16 cellular contexts compared by ENCODE assay signal in the genomic region with DNA sequence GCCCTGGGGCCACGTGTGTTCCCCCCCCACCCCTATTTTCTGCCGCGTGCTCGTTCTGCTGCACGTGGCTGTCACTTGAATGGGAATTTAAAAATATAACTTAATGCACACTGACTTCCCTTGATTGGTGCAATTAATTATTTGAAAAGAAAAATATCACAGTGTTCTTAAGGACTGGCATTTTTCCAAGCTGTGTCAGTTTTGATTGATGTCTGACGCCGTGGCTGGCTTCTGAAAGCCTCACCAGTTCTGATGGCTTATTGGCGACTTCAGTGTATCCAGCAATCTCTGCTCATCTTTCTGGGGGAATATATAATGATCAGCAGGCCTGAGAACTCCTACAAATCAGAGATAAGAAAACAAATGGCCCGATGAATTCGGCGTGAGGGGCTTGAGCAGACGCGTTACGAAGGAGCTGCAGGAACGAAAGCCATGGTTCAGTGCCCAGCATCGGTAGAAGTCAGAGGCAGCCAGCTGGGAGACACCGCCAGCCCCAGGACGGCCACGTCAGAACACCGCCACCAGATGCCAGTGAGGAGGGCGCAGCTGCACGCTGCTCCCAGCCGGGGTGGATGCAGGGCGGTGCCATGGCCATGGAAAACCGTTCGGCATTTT.
DNase-seq lines count a peak whose midpoint lies in the region; ATAC-seq, FAIRE-seq and TF ChIP-seq lines count a peak whose summit lies in the region.
"Had no signal": no experiment of that assay in that cellular context is flagged by ENCODE, and none has a peak within 500 bp of the region (broad histone marks: within the 10 kb centered on the region; RNA-seq: fewer than 3 reads in every experiment).

No MANE protein-coding gene starts in this region.

- no peak overlapping the region for H2AK5ac ChIP-seq in H1 (ENCODE audit: low read depth, low read length)

- no peak overlapping the region for H2BK120ac ChIP-seq in H1 (replicated peaks; ENCODE audit: low read depth, low read length)

- peak overlapping the region; percentile 57 for H4K8ac ChIP-seq in H1 (ENCODE audit: extremely low read depth, insufficient read depth, low read length)

- H3K4me1 ChIP-seq in H1 (replicated peaks in 1 of 4; ENCODE audit: control insufficient read depth in 3 of 4, insufficient read depth in 4 of 4, low read length in 3 of 4) (no peaks in the 10 kb centered on the region; a peak in 2 of 7 replicates), psoas muscle (no peaks in the 10 kb centered on the region)
- H3K4me1 ChIP-seq: breast epithelium, parathyroid adenoma had no signal

- no peak overlapping the region for H4K91ac ChIP-seq in H1 (replicated peaks; ENCODE audit: insufficient read length, low read length)

- intact Hi-C loops in psoas muscle (cut with DNase I), result no loop called here

- WGBS in H1 (ENCODE audit: extremely low coverage in 1 of 2, insufficient coverage in 1 of 2, insufficient read length in 1 of 2, insufficient replicate concordance in 2 of 2, low coverage in 1 of 2, low lambda C conversion rate in 2 of 2, missing lambda C conversion rate in 1 of 2), 2 experiments, result 94% methylated on average over 25 of the region's 26 CpGs; no CpG with 5 or more reads in 1 of the 2 experiments
- WGBS in psoas muscle, 3 donors, result 56 to 77% (median 65%) methylated on average over 26 of the region's 26 CpGs

- H4K20me1 ChIP-seq in H1 (replicated peaks in 1 of 2; ENCODE audit: control insufficient read depth in 1 of 2, insufficient read depth in 2 of 2, low read length in 2 of 2), result peaks cover 0 to 7% of the 10 kb centered on the region in 2 experiments

- no peak overlapping the region for H3K23ac ChIP-seq in H1 (ENCODE audit: insufficient read length)

- no peak for TF ChIP-seq CTCF in H1 (IDR thresholded peaks at IDR 0.05; ENCODE audit: control extremely low read depth in 1 of 3, insufficient read depth in 1 of 3, low read depth in 1 of 3, low read length in 3 of 3)
- no peak for TF ChIP-seq CTCF in psoas muscle (IDR thresholded peaks at IDR 0.05)
- TF ChIP-seq CTCF in omental fat pad (IDR thresholded peaks at IDR 0.05), result no peak

- CTCF ChIA-PET in H1 (lab: Charles Lee; ENCODE audit: partially characterized antibody), result interaction anchor here (0.6 to 1.7 kb wide), 7 partner anchors 8 to 73 kb away, joined by 3 to 5 read pairs (median 4); no protein-coding TSS in a partner anchor

- no peak overlapping the region for H4K5ac ChIP-seq in H1 (ENCODE audit: insufficient read length, low read depth, low read length)

- FAIRE-seq in H1 (lab: Jason Lieb, UNC), result no peak

- H2BK12ac ChIP-seq in H1 (ENCODE audit: low read depth, low read length), result no peak overlapping the region

- no peak overlapping the region for H3K56ac ChIP-seq in H1 (replicated peaks; ENCODE audit: insufficient read length, low read depth, low read length)

- no peak for TF ChIP-seq RAD21 in H1 (IDR thresholded peaks at IDR 0.05 in 1 of 2, conservative IDR thresholded peaks at IDR 0.05 in 1 of 2; ENCODE audit: low read depth in 2 of 2, low read length in 2 of 2)

- H3K4me2 ChIP-seq in H1 (ENCODE audit: insufficient read depth in 1 of 2, low read depth in 2 of 2, low read length in 2 of 2), result no peak overlapping the region
- H3K4me2 ChIP-seq: smooth muscle cell had no signal

- H3K27ac ChIP-seq in H1 (ENCODE audit: low read depth, low read length) (no peak overlapping the region), psoas muscle (no peak overlapping the region)
- H3K27ac ChIP-seq: breast epithelium, parathyroid adenoma had no signal

- H3K79me1 ChIP-seq in H1 (ENCODE audit: low read depth, low read length), result no peaks in the 10 kb centered on the region

- no peak for TF ChIP-seq EP300 in H1 (IDR thresholded peaks at IDR 0.05; ENCODE audit: borderline replicate concordance in 1 of 2, low read depth in 2 of 2, low read length in 2 of 2)

- H3K79me2 ChIP-seq in H1 (ENCODE audit: control insufficient read depth in 1 of 2, insufficient read depth in 2 of 2, low read length in 2 of 2), result no peaks in the 10 kb centered on the region

- H3K18ac ChIP-seq in H1 (ENCODE audit: extremely low read depth, low read length), result no peak overlapping the region

- H3K4ac ChIP-seq in H1 (replicated peaks; ENCODE audit: insufficient read length, low read depth, low read length), result no peak overlapping the region

- DNase-seq in NCI-H1417 treated with DMSO at 0.1 percent for 48 hours (lab: John Stamatoyannopoulos, UW) (peak; percentile 92), NCI-H446 treated with DMSO at 0.1 percent for 48 hours (lab: John Stamatoyannopoulos, UW) (peak; percentile 74), H1 (ENCODE audit: low read depth in 1 of 2, low spot score in 2 of 2) (no peak), psoas muscle (peak in 1 of 2 donors; percentile 51), omental fat pad (ENCODE audit: low spot score) (no peak)
- DNase-seq: dermis blood vessel endothelial cell; GF-D8; HFFc6; NCI-H1092; stimulated activated CD4-positive, alpha-beta T cell treated with anti-CD3 and anti-CD28 coated beads, Interleukin-4, amount 100 ng/mL, for 24 hours had no signal

- H3K23me2 ChIP-seq in H1 (ENCODE audit: low read depth, low read length), result no peaks in the 10 kb centered on the region

- no peak overlapping the region for H3K4me3 ChIP-seq in H1 (ENCODE audit: extremely low read depth in 1 of 4, insufficient read depth in 2 of 4, low read depth in 3 of 4, low read length in 4 of 4)
- H3K4me3 ChIP-seq in psoas muscle, result no peak overlapping the region
- H3K4me3 ChIP-seq: breast epithelium, smooth muscle cell had no signal

- H3K36me3 ChIP-seq in H1 (ENCODE audit: control insufficient read depth in 2 of 4, insufficient read depth in 4 of 4, low read length in 3 of 4) (peaks cover 0 to 9% (median 4%) of the 10 kb centered on the region in 4 experiments; a peak in 5 of 8 replicates), psoas muscle (ENCODE audit: insufficient read depth in 1 of 2, low read depth in 1 of 2) (peaks cover 0 to 62% of the 10 kb centered on the region in 2 donors)
- H3K36me3 ChIP-seq: breast epithelium had no signal

- no peak overlapping the region for H2BK20ac ChIP-seq in H1 (ENCODE audit: low read length)

- no peak overlapping the region for H2AFZ ChIP-seq in H1 (ENCODE audit: low read length)
- H2AFZ ChIP-seq: parathyroid adenoma had no signal

- H3K27me3 ChIP-seq in H1 (replicated peaks in 1 of 4; ENCODE audit: control insufficient read depth in 3 of 4, extremely low read depth in 1 of 4, insufficient read depth in 3 of 4, low read length in 3 of 4) (no peaks in the 10 kb centered on the region), psoas muscle (ENCODE audit: insufficient read depth in 3 of 3, low read length in 2 of 3) (no peaks in the 10 kb centered on the region)
- H3K27me3 ChIP-seq: breast epithelium had no signal

- no peak overlapping the region for H2BK15ac ChIP-seq in H1 (ENCODE audit: low read length)

- no peaks in the 10 kb centered on the region for H3K9me3 ChIP-seq in H1 (ENCODE audit: insufficient read depth in 2 of 2, low read depth in 1 of 2, low read length in 1 of 2)
- no peaks in the 10 kb centered on the region for H3K9me3 ChIP-seq in psoas muscle
- H3K9me3 ChIP-seq: breast epithelium had no signal

- no peak overlapping the region for H3K14ac ChIP-seq in H1 (ENCODE audit: insufficient read length)

- ATAC-seq in psoas muscle (peak; percentile 37 to 52 (median 49)), HG03565 (IDR thresholded peaks at IDR 0.05; ENCODE audit: unreplicated experiment) (no peak), omental fat pad (ENCODE audit: low FRiP score) (no peak)
- ATAC-seq in activated CD4-positive, CD25-positive, alpha-beta regulatory T cell treated with anti-CD3 and anti-CD28 coated beads, Interleukin-2, amount 50 U/mL, for 24 hours, result no peak
- ATAC-seq: WTC11 had no signal

- no peak overlapping the region for H2BK5ac ChIP-seq in H1 (ENCODE audit: low read depth, low read length)

- no peak overlapping the region for H3K9ac ChIP-seq in H1 (replicated peaks in 1 of 4; ENCODE audit: extremely low read depth in 1 of 4, low read depth in 3 of 4, low read length in 3 of 4)
- H3K9ac ChIP-seq: parathyroid adenoma had no signal

- POLR2A ChIA-PET in H1 (lab: Charles Lee; ENCODE audit: partially characterized antibody), result no interaction called here

- TF ChIP-seq POLR2A in H1 (IDR thresholded peaks at IDR 0.05; ENCODE audit: control extremely low read depth in 1 of 2, low read depth in 2 of 2, low read length in 2 of 2), result no peak

TF ChIP-seq in H1, 55 proteins besides CTCF, POLR2A, EP300 and RAD21:
- TF ChIP-seq CHD2 (IDR thresholded peaks at IDR 0.05; ENCODE audit: low read length) (no peak), EZH2 (IDR thresholded peaks at IDR 0.05; ENCODE audit: low read depth, low read length, severe bottlenecking) (no peak), CBX8 (IDR thresholded peaks at IDR 0.05; ENCODE audit: borderline replicate concordance, low read depth, low read length) (no peak), ATF3 (IDR thresholded peaks at IDR 0.05; ENCODE audit: insufficient read depth, low read depth, low read length) (no peak), RNF2 (IDR thresholded peaks at IDR 0.05; ENCODE audit: borderline replicate concordance, low read depth, low read length, missing control alignments, poor library complexity, severe bottlenecking) (no peak), TBP (IDR thresholded peaks at IDR 0.05; ENCODE audit: low read depth, low read length) (no peak), SP1 (IDR thresholded peaks at IDR 0.05; ENCODE audit: low read depth, low read length) (no peak), SUZ12 (IDR thresholded peaks at IDR 0.05; ENCODE audit: low read length) (no peak), GABPA (IDR thresholded peaks at IDR 0.05; ENCODE audit: borderline replicate concordance, insufficient read depth, low read length) (no peak), SP4 (IDR thresholded peaks at IDR 0.05; ENCODE audit: low read length) (no peak), PHF8 (conservative IDR thresholded peaks at IDR 0.05; ENCODE audit: low read depth, low read length) (no peak), TCF12 (IDR thresholded peaks at IDR 0.05; ENCODE audit: low read depth, low read length) (no peak)

Comparison
In these comparisons a context has a peak if more than half of its experiments do, and no peak if none do; other contexts are left out.
1. DNase-seq: peak in NCI-H1417 treated with DMSO at 0.1 percent for 48 hours (single experiment) and NCI-H446 treated with DMSO at 0.1 percent for 48 hours (single experiment); none in H1 (0 of 2) and omental fat pad (single experiment).
2. ATAC-seq: peak in psoas muscle (4 of 4); none in HG03565 (single experiment), activated CD4-positive, CD25-positive, alpha-beta regulatory T cell treated with anti-CD3 and anti-CD28 coated beads, Interleukin-2, amount 50 U/mL, for 24 hours (0 of 2) and omental fat pad (single experiment).